ENCODE assay signal across 14 cellular contexts in the genomic region with DNA sequence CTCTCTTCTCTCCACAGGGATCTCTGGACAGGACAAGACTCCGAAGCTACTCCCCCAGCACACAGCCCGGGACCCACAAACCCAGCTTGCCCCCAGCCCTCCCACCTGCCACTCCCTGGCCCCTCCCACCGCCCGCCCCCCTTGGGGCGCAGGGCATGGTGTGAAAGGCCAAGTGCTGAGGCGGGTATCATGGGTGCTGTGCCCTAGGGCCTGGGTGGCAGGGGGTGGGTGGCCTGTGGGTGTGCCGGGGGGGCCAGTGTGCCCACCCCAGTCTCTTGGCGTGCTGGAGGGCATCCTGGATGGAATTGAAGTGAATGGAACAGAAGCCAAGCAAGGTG. TPM values are rescaled to one million over a fixed set of nuclear protein-coding genes. Genes with fewer than 3 reads are reported as not detected.
DNase-seq lines count a peak whose midpoint lies in the region; ATAC-seq and TF ChIP-seq lines count a peak whose summit lies in the region.
"Had no signal": no experiment of that assay in that cellular context is flagged by ENCODE, and none has a peak within 500 bp of the region (broad histone marks: within the 10 kb centered on the region; RNA-seq: fewer than 3 reads in every experiment).

No MANE protein-coding gene starts in this region.

- no peaks in the 10 kb centered on the region for H3K9me3 Mint-ChIP-seq in mesothelial cell of epicardium
- H3K9me3 Mint-ChIP-seq: CD14-positive monocyte had no signal

- peak; percentile 35 for DNase-seq in H7
- DNase-seq in caudate nucleus (lab: John Stamatoyannopoulos, UW): no peak
- DNase-seq in mesothelial cell of epicardium (ENCODE audit: low spot score in 2 of 2, unreplicated experiment in 2 of 2): no peak
- no peak for DNase-seq in UCSD-AML1 (lab: John Stamatoyannopoulos, UW; ENCODE audit: unreplicated experiment)
- DNase-seq in NCI-H524 (lab: John Stamatoyannopoulos, UW): no peak
- no peak for DNase-seq in activated gamma-delta T cell (lab: John Stamatoyannopoulos, UW)
- DNase-seq: activated CD4-positive, alpha-beta T cell treated with anti-CD3 and anti-CD28 coated beads for 4 hours; activated effector memory CD4-positive, alpha-beta T cell treated with Interleukin-2 at 50 U/mL for 16 hours; GF-D8; NCI-H1048; NCI-H2227 treated with DMSO at 0.1 percent for 48 hours had no signal

- no peak for ATAC-seq in GM18907 (IDR thresholded peaks at IDR 0.05; ENCODE audit: unreplicated experiment)

- H3K4me1 Mint-ChIP-seq in mesothelial cell of epicardium: peaks cover 58% of the 10 kb centered on the region

- no peaks in the 10 kb centered on the region for H3K9me3 ChIP-seq in subcutaneous abdominal adipose tissue (ENCODE audit: control insufficient read depth in 5 of 5, low read length in 5 of 5)

- no peaks in the 10 kb centered on the region for H3K27me3 Mint-ChIP-seq in mesothelial cell of epicardium (ENCODE audit: low read depth)

- no peak for TF ChIP-seq CTCF in mesothelial cell of epicardium (IDR thresholded peaks at IDR 0.05; ENCODE audit: unreplicated experiment)

- no peaks in the 10 kb centered on the region for H3K36me3 ChIP-seq in H7 (replicated peaks; ENCODE audit: control insufficient read depth, insufficient read depth, low read length)
- H3K36me3 ChIP-seq in subcutaneous abdominal adipose tissue (ENCODE audit: control insufficient read depth in 5 of 5, insufficient read depth in 5 of 5, low read length in 5 of 5): peaks cover 0 to 42% (median 31%) of the 10 kb centered on the region in 5 donors

- no peak overlapping the region for H3K4me3 Mint-ChIP-seq in mesothelial cell of epicardium
- H3K4me3 Mint-ChIP-seq: CD14-positive monocyte had no signal

- H3K27ac Mint-ChIP-seq in mesothelial cell of epicardium: peak overlapping the region; percentile 86

- H3K4me3 ChIP-seq in H7 (ENCODE audit: insufficient read depth, low read depth, low read length): no peak overlapping the region
- no peak overlapping the region for H3K4me3 ChIP-seq in subcutaneous abdominal adipose tissue (ENCODE audit: low read depth in 1 of 5, low read length in 5 of 5)

- H3K4me1 ChIP-seq in subcutaneous abdominal adipose tissue (ENCODE audit: control insufficient read depth in 5 of 5, insufficient read depth in 5 of 5, low read length in 5 of 5): peaks cover 45 to 79% (median 78%) of the 10 kb centered on the region in 5 donors

- H3K27ac ChIP-seq in caudate nucleus (ENCODE audit: low read depth, low read length) (peak overlapping the region; percentile 100), subcutaneous abdominal adipose tissue (ENCODE audit: low read depth, low read length) (peak overlapping the region; percentile 91)

- H3K27me3 ChIP-seq in H7 (ENCODE audit: control insufficient read depth, insufficient read depth, low read length): no peaks in the 10 kb centered on the region
- no peaks in the 10 kb centered on the region for H3K27me3 ChIP-seq in subcutaneous abdominal adipose tissue (ENCODE audit: control insufficient read depth in 5 of 5, insufficient read depth in 4 of 5, low read length in 5 of 5)

- peak overlapping the region in 1 of 5 donors; percentile 35 for H3K9ac ChIP-seq in subcutaneous abdominal adipose tissue (ENCODE audit: low read length in 5 of 5)

- peaks cover 6% of the 10 kb centered on the region for H3K36me3 Mint-ChIP-seq in mesothelial cell of epicardium

RNA-seq across cellular contexts. Expression of a gene that starts 11.4 kb away (rescaled TPM):
- total RNA-seq in H7 (2014; rRNA removed; shearing (Covaris generic)): 13.2 and 15.2 TPM in 2 replicates
- 42.4 to 44.3 TPM (median 43.6 TPM) in 3 replicates for total RNA-seq in mesothelial cell of epicardium

RNA-seq across cellular contexts. Expression of a gene that starts 19.9 kb away (rescaled TPM):
- total RNA-seq in H7 (2014; rRNA removed; shearing (Covaris generic)): 85.6 and 99.9 TPM in 2 replicates
- total RNA-seq in mesothelial cell of epicardium: 125 to 131 TPM (median 130 TPM) in 3 replicates

RNA-seq across cellular contexts. Expression of a gene that starts 26.2 kb away (rescaled TPM):
- 1.8 and 3.4 TPM in 2 replicates for total RNA-seq in H7 (2014; rRNA removed; shearing (Covaris generic))
- total RNA-seq in mesothelial cell of epicardium: 2.4 to 2.6 TPM (median 2.6 TPM) in 3 replicates

RNA-seq across cellular contexts. Expression of a gene that starts 47.6 kb away (rescaled TPM):
- 44.2 and 70.0 TPM in 2 replicates for total RNA-seq in H7 (2014; rRNA removed; shearing (Covaris generic))
- total RNA-seq in mesothelial cell of epicardium: 132 to 139 TPM (median 135 TPM) in 3 replicates

RNA-seq across cellular contexts. Expression of a gene that starts 58.9 kb away (rescaled TPM):
- total RNA-seq in H7 (2014; rRNA removed; shearing (Covaris generic)): 0.28 TPM in 1 of 2 replicates, not detected in the other
- not detected in 3 replicates for total RNA-seq in mesothelial cell of epicardium
